ENCODE assay signal across 30 cellular contexts in the genomic region with DNA sequence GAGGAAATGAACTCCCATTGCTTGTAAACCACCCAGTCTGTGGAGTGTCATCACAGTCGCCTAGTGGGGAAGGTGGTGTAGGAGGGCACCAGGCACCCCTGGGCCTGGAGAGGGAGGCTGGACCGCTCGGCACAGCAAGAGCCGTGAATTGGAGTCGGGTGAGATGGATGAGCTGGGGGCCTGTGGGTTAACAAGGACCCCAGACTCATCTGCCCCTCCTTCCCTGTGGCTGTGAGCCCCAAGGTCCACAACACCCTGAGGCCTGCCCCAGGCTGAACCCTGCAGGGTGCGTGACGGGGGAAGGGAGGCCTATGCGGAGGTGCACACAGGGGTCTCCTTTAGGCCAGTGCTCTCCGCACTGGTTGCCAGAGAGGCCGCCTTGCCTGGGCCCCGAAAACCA.
"Had no signal": no experiment of that assay in that cellular context is flagged by ENCODE, and none has a peak within 500 bp of the region (broad histone marks: within the 10 kb centered on the region; RNA-seq: fewer than 3 reads in every experiment).

No MANE protein-coding gene starts in this region.

- H3K36me3 Mint-ChIP-seq: immature natural killer cell; naive thymus-derived CD8-positive, alpha-beta T cell; stimulated activated naive B cell treated with anti-CD40 and anti-IgM and Interleukin-4, amounts not matched to agents 10 μg/mL and 1 μg/mL and 100 μg/mL, for 72 hours had no signal

- H3K9me3 Mint-ChIP-seq: immature natural killer cell; naive thymus-derived CD8-positive, alpha-beta T cell; nephron; neural crest cell; stimulated activated naive B cell treated with anti-CD40 and anti-IgM and Interleukin-4, amounts not matched to agents 10 μg/mL and 1 μg/mL and 100 μg/mL, for 72 hours had no signal

- H3K9ac ChIP-seq: parathyroid adenoma had no signal

- H3K4me1 Mint-ChIP-seq: immature natural killer cell; nephron; stimulated activated naive B cell treated with anti-CD40 and anti-IgM and Interleukin-4, amounts not matched to agents 10 μg/mL and 1 μg/mL and 100 μg/mL, for 72 hours had no signal

- H3K27me3 Mint-ChIP-seq: progenitor cell of endocrine pancreas had no signal

- ATAC-seq: left colon; left lung; naive thymus-derived CD8-positive, alpha-beta T cell; stimulated activated naive B cell treated with anti-CD40 and anti-IgM and Interleukin-4, amounts not matched to agents 10 μg/mL and 1 μg/mL and 100 μg/mL, for 72 hours; stimulated activated naive CD8-positive, alpha-beta T cell treated with anti-CD3 and anti-CD28 coated beads, Interleukin-15, Interleukin-2, amounts not matched to agents 100 U/mL and 50 U/mL, for 24 hours had no signal

- H3K27me3 ChIP-seq: left lung, neutrophil, right atrium auricular region, right lobe of liver, stomach, testis, thyroid gland, transverse colon, upper lobe of left lung, vagina had no signal

- H3K9me3 ChIP-seq: left lung, lower lobe of right lung, neutrophil, right atrium auricular region, right lobe of liver, stomach, testis, thyroid gland, transverse colon, upper lobe of left lung, vagina had no signal

- H3K4me3 ChIP-seq: left lung, lower lobe of right lung, right atrium auricular region, right lobe of liver, smooth muscle cell, stomach, testis, thyroid gland, transverse colon, upper lobe of left lung, vagina had no signal

- H2AFZ ChIP-seq: parathyroid adenoma had no signal

- H3K36me3 ChIP-seq: left lung, lower lobe of right lung, neutrophil, right atrium auricular region, right lobe of liver, stomach, thyroid gland, transverse colon, upper lobe of left lung, vagina had no signal

- DNase-seq: hypothalamus; immature natural killer cell; kidney; left colon; left lung; lower lobe of right lung; mammary epithelial cell; mesenchymal stem cell; naive thymus-derived CD8-positive, alpha-beta T cell; occipital lobe; right lobe of liver; stimulated activated CD4-positive, alpha-beta T cell treated with anti-CD3 and anti-CD28 coated beads, Interleukin-12 subunit alpha, Interleukin-12 subunit beta, amount 100 ng/mL, for 4 hours; stimulated activated CD4-positive, alpha-beta T cell treated with anti-CD3 and anti-CD28 coated beads, Interleukin-15, amount 100 ng/mL, for 24 hours; stimulated activated CD4-positive, alpha-beta T cell treated with anti-CD3 and anti-CD28 coated beads, Interleukin-2, amount 100 ng/mL, for 24 hours; stimulated activated CD4-positive, alpha-beta T cell treated with anti-CD3 and anti-CD28 coated beads, Interleukin-4, amount 100 ng/mL, for 1 hour; stimulated activated naive B cell treated with anti-CD40 and anti-IgM and Interleukin-4, amounts not matched to agents 10 μg/mL and 1 μg/mL and 100 μg/mL, for 72 hours; stimulated activated naive CD8-positive, alpha-beta T cell treated with anti-CD3 and anti-CD28 coated beads, Interleukin-15, Interleukin-2, amounts not matched to agents 100 U/mL and 50 U/mL, for 24 hours; stomach; testis; thyroid gland; transverse colon had no signal

- H3K4me3 Mint-ChIP-seq: immature natural killer cell; naive thymus-derived CD8-positive, alpha-beta T cell; nephron; neural crest cell; stimulated activated naive B cell treated with anti-CD40 and anti-IgM and Interleukin-4, amounts not matched to agents 10 μg/mL and 1 μg/mL and 100 μg/mL, for 72 hours had no signal

- H3K4me1 ChIP-seq: left lung, lower lobe of right lung, parathyroid adenoma, right atrium auricular region, right lobe of liver, stomach, testis, thyroid gland, transverse colon, upper lobe of left lung, vagina had no signal

- H3K4me2 ChIP-seq: smooth muscle cell had no signal

- H3K27ac ChIP-seq: left lung, lower lobe of right lung, neutrophil, parathyroid adenoma, right atrium auricular region, right lobe of liver, stomach, testis, thyroid gland, transverse colon, upper lobe of left lung, vagina had no signal
